Comparison of ENCODE assay signal across 2 cellular contexts in genomic region chr17:58337126-58337599, GRCh38.
TF ChIP-seq lines count a peak whose summit lies in the region.

No MANE protein-coding gene starts in this region.

TF ChIP-seq in SK-N-SH, 30 proteins besides CTCF, POLR2A, EP300 and RAD21 (continued from another document):
- TF ChIP-seq ZBTB33 (IDR thresholded peaks at IDR 0.05; ENCODE audit: borderline replicate concordance, low read depth) = no peak
- no peak for TF ChIP-seq SIN3A (IDR thresholded peaks at IDR 0.05; ENCODE audit: borderline replicate concordance, low read depth, low read length)
- TF ChIP-seq GATA2 (CRISPR knock-in tag; IDR thresholded peaks at IDR 0.05) = no peak
- TF ChIP-seq FOXJ3 (CRISPR knock-in tag; IDR thresholded peaks at IDR 0.05) = no peak
- no peak for TF ChIP-seq CHD2 (IDR thresholded peaks at IDR 0.05; ENCODE audit: low read length, partially characterized antibody)
- no peak for TF ChIP-seq RXRA (IDR thresholded peaks at IDR 0.05; ENCODE audit: borderline replicate concordance, low read depth)
- no peak for TF ChIP-seq TEAD4 (IDR thresholded peaks at IDR 0.05; ENCODE audit: borderline replicate concordance, insufficient read depth)
- TF ChIP-seq RCOR1 (IDR thresholded peaks at IDR 0.05; ENCODE audit: low read length) = no peak

TF ChIP-seq in SK-N-SH treated with all-trans-retinoic acid at 6 μM for 48 hours, 23 proteins besides CTCF, POLR2A, EP300 and RAD21 (continued from another document):
- no peak for TF ChIP-seq TSHZ2 (CRISPR knock-in tag; IDR thresholded peaks at IDR 0.05)
- no peak for TF ChIP-seq PATZ1 (CRISPR knock-in tag; IDR thresholded peaks at IDR 0.05; ENCODE audit: borderline replicate concordance)
- TF ChIP-seq ZFP3 (CRISPR knock-in tag; IDR thresholded peaks at IDR 0.05) = no peak
- no peak for TF ChIP-seq GLIS3 (CRISPR knock-in tag; IDR thresholded peaks at IDR 0.05)
- TF ChIP-seq RARB (CRISPR knock-in tag; IDR thresholded peaks at IDR 0.05) = no peak
- no peak for TF ChIP-seq ZNF565 (CRISPR knock-in tag; conservative IDR thresholded peaks at IDR 0.05; ENCODE audit: low read depth)
